8 cellular contexts compared by ENCODE assay signal in genomic region chr9:129026442-129027223, GRCh38. TPM values are rescaled to one million over a fixed set of nuclear protein-coding genes. Genes with fewer than 3 reads are reported as not detected.
DNase-seq lines count a peak whose midpoint lies in the region; ATAC-seq lines count a peak whose summit lies in the region.

No MANE protein-coding gene starts in this region.

- H3K27ac ChIP-seq in caudate nucleus (ENCODE audit: low read depth, low read length) = peak overlapping the region; percentile 52

- ATAC-seq in HG03196 (IDR thresholded peaks at IDR 0.05; ENCODE audit: unreplicated experiment) (no peak), Right ventricle myocardium inferior (no peak)

- peak; percentile 56 for DNase-seq in DMS79 (lab: John Stamatoyannopoulos, UW)
- DNase-seq in NAMALWA (ENCODE audit: low spot score) = peak; percentile 47
- peak in 22 of 61 donors; percentile 9 to 57 (median 38) for DNase-seq in caudate nucleus (lab: John Stamatoyannopoulos, UW)
- DNase-seq in mucosa of gallbladder (ENCODE audit: low spot score) = peak; percentile 36
- DNase-seq in putamen (ENCODE audit: low spot score) = no peak
- DNase-seq in Right ventricle myocardium inferior (ENCODE audit: missing footprints) = no peak
- no peak for DNase-seq in LoVo (ENCODE audit: low spot score)

- intact Hi-C loops in Right ventricle myocardium inferior (cut with DNase I) = no loop called here

RNA-seq across cellular contexts. Expression of gene SH3GLB2, which starts 1.5 kb away (rescaled TPM):
- total RNA-seq in mucosa of gallbladder (186 TPM), Right ventricle myocardium inferior (32.4 TPM)

RNA-seq across cellular contexts. Expression of gene MIGA2, which starts 9.8 kb away (rescaled TPM):
- total RNA-seq in mucosa of gallbladder (67.3 TPM), Right ventricle myocardium inferior (38.2 TPM)

RNA-seq across cellular contexts. Expression of gene DOLPP1, which starts 54.3 kb away (rescaled TPM):
- total RNA-seq in mucosa of gallbladder = 22.3 TPM
- total RNA-seq in Right ventricle myocardium inferior = 6.8 TPM

Comparison
In these comparisons a context has a peak if more than half of its experiments do, and no peak if none do; other contexts are left out.
1. DNase-seq: peak in DMS79 (single experiment), NAMALWA (single experiment) and mucosa of gallbladder (single experiment); none in putamen (single experiment), Right ventricle myocardium inferior (single experiment) and LoVo (single experiment).